ENCODE assay signal across 10 cellular contexts in the genomic region with DNA sequence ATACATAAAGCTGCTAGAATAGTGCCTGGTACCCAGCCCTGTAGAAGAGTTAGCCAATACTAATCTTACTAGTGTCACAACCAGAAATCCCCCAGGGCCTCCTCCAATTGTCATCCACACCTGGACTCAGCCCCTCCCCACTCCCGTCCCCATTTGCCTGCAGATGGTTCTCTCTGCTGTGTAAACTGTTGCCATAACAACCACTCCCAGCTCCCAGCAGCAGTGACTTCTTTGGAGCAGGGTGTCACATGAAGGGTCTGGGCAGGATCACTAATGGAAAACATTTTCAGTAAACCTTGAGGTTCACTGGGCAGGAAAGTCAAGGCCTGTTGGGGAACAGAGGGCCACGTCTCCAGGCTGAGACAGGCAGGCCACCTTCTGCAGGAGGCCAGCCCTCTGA.
DNase-seq lines count a peak whose midpoint lies in the region; ATAC-seq and TF ChIP-seq lines count a peak whose summit lies in the region.
"Had no signal": no experiment of that assay in that cellular context is flagged by ENCODE, and none has a peak within 500 bp of the region (broad histone marks: within the 10 kb centered on the region; RNA-seq: fewer than 3 reads in every experiment).

No MANE protein-coding gene starts in this region.

- H3K27me3 ChIP-seq in Caco-2 (replicated peaks; ENCODE audit: control insufficient read depth, insufficient read depth, low read length), result no peaks in the 10 kb centered on the region
- no peaks in the 10 kb centered on the region for H3K27me3 ChIP-seq in mucosa of stomach (ENCODE audit: control insufficient read depth, insufficient read depth, low read length)

- H3K4me3 ChIP-seq in Caco-2 (ENCODE audit: low read depth, low read length) (no peak overlapping the region), astrocyte of the spinal cord (ENCODE audit: low read depth, low read length) (no peak overlapping the region), mucosa of stomach (ENCODE audit: low read length) (no peak overlapping the region)

- peak overlapping the region; percentile 47 for H3K9ac ChIP-seq in mucosa of stomach (ENCODE audit: low read length)

- peaks cover 6% of the 10 kb centered on the region for H3K27me3 Mint-ChIP-seq in Caco-2 (ENCODE audit: insufficient read depth, unreplicated experiment)
- H3K27me3 Mint-ChIP-seq in T-helper 17 cell, result peaks cover 7% of the 10 kb centered on the region

- H3K4me3 Mint-ChIP-seq in Caco-2 (ENCODE audit: unreplicated experiment) (no peak overlapping the region), T-helper 17 cell (no peak overlapping the region)

- H3K27ac Mint-ChIP-seq in Caco-2 (ENCODE audit: unreplicated experiment), result no peak overlapping the region
- H3K27ac Mint-ChIP-seq in T-helper 17 cell, result no peak overlapping the region

- H3K4me1 ChIP-seq in Caco-2 (no peaks in the 10 kb centered on the region), mucosa of stomach (ENCODE audit: control insufficient read depth, insufficient read depth, low read length) (peaks cover 12% of the 10 kb centered on the region)

- no peaks in the 10 kb centered on the region for H3K9me3 ChIP-seq in Caco-2
- H3K9me3 ChIP-seq in mucosa of stomach (ENCODE audit: control insufficient read depth, low read length), result no peaks in the 10 kb centered on the region
- no peaks in the 10 kb centered on the region for H3K9me3 ChIP-seq in T-helper 17 cell (ENCODE audit: control insufficient read depth, low read length, poor library complexity, severe bottlenecking)

- ATAC-seq in GM18873 (IDR thresholded peaks at IDR 0.05; ENCODE audit: low FRiP score, unreplicated experiment) (no peak), T-helper 17 cell (no peak)

- CTCF ChIA-PET in Caco-2 (lab: Charles Lee), result interaction anchor here (1.0 to 3.2 kb wide), 3 partner anchors 90 to 268 kb away, joined by 3 to 21 read pairs (median 20); no protein-coding TSS in a partner anchor

- TF ChIP-seq CTCF in Caco-2 (IDR thresholded peaks at IDR 0.05; ENCODE audit: insufficient read depth in 1 of 2, low read depth in 1 of 2, low read length in 1 of 2, severe bottlenecking in 1 of 2, unreplicated experiment in 1 of 2), result no peak
- no peak for TF ChIP-seq CTCF in astrocyte of the spinal cord (IDR thresholded peaks at IDR 0.05; ENCODE audit: low read depth, low read length)

- no peaks in the 10 kb centered on the region for H3K4me1 Mint-ChIP-seq in Caco-2 (ENCODE audit: low read depth, unreplicated experiment)
- peaks cover 5% of the 10 kb centered on the region for H3K4me1 Mint-ChIP-seq in T-helper 17 cell

- H3K9me3 Mint-ChIP-seq in Caco-2 (ENCODE audit: unreplicated experiment), result peaks cover 15% of the 10 kb centered on the region

- intact Hi-C loops in Caco-2 (cut with micrococcal nuclease; ENCODE audit: unreplicated experiment), result loop anchor here (5.0 kb wide), 1 partner anchor 221 kb away; no protein-coding TSS in a partner anchor

- peak; percentile 64 for DNase-seq in Caco-2
- peak; percentile 88 to 89 for DNase-seq in NCI-H1930 (lab: John Stamatoyannopoulos, UW)
- DNase-seq in astrocyte of the spinal cord (ENCODE audit: low read depth, low spot score), result peak; percentile 47
- no peak for DNase-seq in NK-92 treated with Interleukin-12 subunit alpha and Interleukin-12 subunit beta, amount 100 ng/mL, for 24 hours (lab: John Stamatoyannopoulos, UW)
- no peak for DNase-seq in T-helper 17 cell
- DNase-seq in KG1 (lab: John Stamatoyannopoulos, UW), result no peak
- DNase-seq: GDM1, left cardiac atrium had no signal

- H3K36me3 ChIP-seq in Caco-2 (ENCODE audit: control insufficient read depth, insufficient read depth, low read length) (no peaks in the 10 kb centered on the region), mucosa of stomach (ENCODE audit: control insufficient read depth, insufficient read depth, low read length) (no peaks in the 10 kb centered on the region)

- in situ Hi-C loops in astrocyte of the spinal cord (cut with HindIII; ENCODE audit: low sequenced_read_pairs), result no loop called here

- H3K36me3 Mint-ChIP-seq in Caco-2 (ENCODE audit: insufficient read depth, unreplicated experiment) (no peaks in the 10 kb centered on the region), T-helper 17 cell (ENCODE audit: low read depth) (no peaks in the 10 kb centered on the region)

- no TSS peak for BruUV-seq in Caco-2 (replicated peaks; lab: Mats Ljungman, UMichigan)

- POLR2A ChIA-PET in Caco-2 (lab: Charles Lee), result no interaction called here

Comparison
In these comparisons a context has a peak if more than half of its experiments do, and no peak if none do; other contexts are left out.
1. DNase-seq: peak in Caco-2 (2 of 2), NCI-H1930 (2 of 2) and astrocyte of the spinal cord (single experiment); none in NK-92 treated with Interleukin-12 subunit alpha and Interleukin-12 subunit beta, amount 100 ng/mL, for 24 hours (single experiment), T-helper 17 cell (0 of 3) and KG1 (single experiment).